9 cellular contexts compared by ENCODE assay signal in the genomic region with DNA sequence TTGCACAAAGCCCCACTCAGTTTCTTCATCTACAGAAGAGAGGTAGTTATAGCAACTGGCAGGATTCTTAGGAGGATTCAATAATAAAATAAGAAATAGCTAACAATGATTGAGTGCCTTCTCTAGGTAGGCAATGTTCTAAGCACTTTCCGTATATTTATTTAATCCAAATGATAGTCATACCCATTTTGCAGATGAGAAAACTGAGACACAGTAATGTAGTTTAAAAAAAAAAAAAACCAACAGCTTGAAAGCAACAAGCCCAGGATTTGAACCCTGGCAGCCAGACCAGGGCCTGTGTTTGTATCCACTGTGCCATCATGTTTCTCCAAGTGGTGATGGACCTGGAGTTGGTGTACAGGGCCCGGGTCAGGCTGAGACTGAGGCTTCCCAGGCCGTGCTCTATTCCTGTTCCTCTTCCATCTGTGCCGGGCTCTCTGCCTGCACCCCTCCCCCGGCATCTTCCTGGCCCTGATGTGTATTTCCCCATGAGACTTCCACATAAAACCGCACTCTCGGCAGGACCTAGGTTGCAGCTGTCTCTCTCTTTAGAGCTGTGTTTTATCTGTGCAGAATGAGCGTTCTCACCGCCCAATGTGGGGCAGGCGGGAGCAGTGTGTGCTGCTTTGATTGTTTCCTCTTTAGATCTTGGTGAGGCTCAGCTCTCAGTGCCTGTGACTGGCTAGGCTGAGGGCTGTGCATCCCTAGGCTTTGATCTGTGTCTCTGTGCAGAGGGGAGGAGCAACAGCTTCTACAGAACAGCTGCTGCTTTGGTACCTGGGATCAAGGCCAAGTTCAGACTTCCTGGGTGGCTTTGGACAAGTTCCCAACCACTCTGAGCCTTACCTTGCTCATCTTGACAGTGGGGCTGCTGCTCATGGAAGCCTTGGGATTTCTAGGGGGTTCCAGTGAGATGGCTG. TPM values are rescaled to one million over a fixed set of nuclear protein-coding genes. Genes with fewer than 3 reads are reported as not detected.
DNase-seq lines count a peak whose midpoint lies in the region; ATAC-seq lines count a peak whose summit lies in the region.
"Had no signal": no experiment of that assay in that cellular context is flagged by ENCODE, and none has a peak within 500 bp of the region (broad histone marks: within the 10 kb centered on the region; RNA-seq: fewer than 3 reads in every experiment).

No MANE protein-coding gene starts in this region.

- peaks cover 35 to 39% of the 10 kb centered on the region in 2 donors for H3K4me1 Mint-ChIP-seq in effector memory CD8-positive, alpha-beta T cell (ENCODE audit: low read depth in 2 of 2)

- H3K27ac Mint-ChIP-seq in effector memory CD8-positive, alpha-beta T cell, result peak overlapping the region in 1 of 2 donors; percentile 68
- H3K27ac Mint-ChIP-seq: memory B cell had no signal

- H3K36me3 Mint-ChIP-seq in effector memory CD8-positive, alpha-beta T cell (ENCODE audit: insufficient read depth), result peaks cover 8% of the 10 kb centered on the region
- H3K36me3 Mint-ChIP-seq: memory B cell had no signal

- peak overlapping the region in 1 of 2 donors; percentile 58 for H3K4me3 Mint-ChIP-seq in effector memory CD8-positive, alpha-beta T cell
- H3K4me3 Mint-ChIP-seq: memory B cell had no signal

- H3K27me3 Mint-ChIP-seq in effector memory CD8-positive, alpha-beta T cell, result peaks cover 11 to 19% of the 10 kb centered on the region in 2 donors
- H3K27me3 Mint-ChIP-seq: memory B cell had no signal

- no peaks in the 10 kb centered on the region for H3K9me3 Mint-ChIP-seq in effector memory CD8-positive, alpha-beta T cell
- H3K9me3 Mint-ChIP-seq: memory B cell had no signal

- DNase-seq in AG20443 (ENCODE audit: low spot score), result peak; percentile 52
- DNase-seq in RPMI8226, result peak; percentile 80
- DNase-seq in effector memory CD8-positive, alpha-beta T cell, result peak in 1 of 3 experiments; percentile 17
- no peak for DNase-seq in stimulated activated naive CD8-positive, alpha-beta T cell treated with anti-CD3 and anti-CD28 coated beads, Interleukin-15, Interleukin-2, amounts not matched to agents 100 U/mL and 50 U/mL, for 24 hours
- no peak for DNase-seq in ureter (ENCODE audit: low spot score)

- ATAC-seq in GM21529 (IDR thresholded peaks at IDR 0.05; ENCODE audit: unreplicated experiment), result peak; percentile 77
- peak; percentile 48 for ATAC-seq in effector memory CD8-positive, alpha-beta T cell (replicated peaks)
- ATAC-seq in stimulated activated naive CD8-positive, alpha-beta T cell treated with anti-CD3 and anti-CD28 coated beads, Interleukin-15, Interleukin-2, amounts not matched to agents 100 U/mL and 50 U/mL, for 24 hours, result peak; percentile 50
- ATAC-seq in HG02759 (IDR thresholded peaks at IDR 0.05; ENCODE audit: unreplicated experiment), result no peak
- ATAC-seq in HG03045 (IDR thresholded peaks at IDR 0.05; ENCODE audit: unreplicated experiment), result no peak

RNA-seq across cellular contexts. Expression of a gene that starts 49.5 kb away (rescaled TPM):
- total RNA-seq in ureter, result 3.9 TPM

Comparison
In these comparisons a context has a peak if more than half of its experiments do, and no peak if none do; other contexts are left out.
1. DNase-seq: peak in AG20443 (single experiment) and RPMI8226 (single experiment); none in stimulated activated naive CD8-positive, alpha-beta T cell treated with anti-CD3 and anti-CD28 coated beads, Interleukin-15, Interleukin-2, amounts not matched to agents 100 U/mL and 50 U/mL, for 24 hours (single experiment) and ureter (single experiment).
2. ATAC-seq: peak in GM21529 (single experiment), effector memory CD8-positive, alpha-beta T cell (single experiment) and stimulated activated naive CD8-positive, alpha-beta T cell treated with anti-CD3 and anti-CD28 coated beads, Interleukin-15, Interleukin-2, amounts not matched to agents 100 U/mL and 50 U/mL, for 24 hours (single experiment); none in HG02759 (single experiment) and HG03045 (single experiment).